In the genomic region with DNA sequence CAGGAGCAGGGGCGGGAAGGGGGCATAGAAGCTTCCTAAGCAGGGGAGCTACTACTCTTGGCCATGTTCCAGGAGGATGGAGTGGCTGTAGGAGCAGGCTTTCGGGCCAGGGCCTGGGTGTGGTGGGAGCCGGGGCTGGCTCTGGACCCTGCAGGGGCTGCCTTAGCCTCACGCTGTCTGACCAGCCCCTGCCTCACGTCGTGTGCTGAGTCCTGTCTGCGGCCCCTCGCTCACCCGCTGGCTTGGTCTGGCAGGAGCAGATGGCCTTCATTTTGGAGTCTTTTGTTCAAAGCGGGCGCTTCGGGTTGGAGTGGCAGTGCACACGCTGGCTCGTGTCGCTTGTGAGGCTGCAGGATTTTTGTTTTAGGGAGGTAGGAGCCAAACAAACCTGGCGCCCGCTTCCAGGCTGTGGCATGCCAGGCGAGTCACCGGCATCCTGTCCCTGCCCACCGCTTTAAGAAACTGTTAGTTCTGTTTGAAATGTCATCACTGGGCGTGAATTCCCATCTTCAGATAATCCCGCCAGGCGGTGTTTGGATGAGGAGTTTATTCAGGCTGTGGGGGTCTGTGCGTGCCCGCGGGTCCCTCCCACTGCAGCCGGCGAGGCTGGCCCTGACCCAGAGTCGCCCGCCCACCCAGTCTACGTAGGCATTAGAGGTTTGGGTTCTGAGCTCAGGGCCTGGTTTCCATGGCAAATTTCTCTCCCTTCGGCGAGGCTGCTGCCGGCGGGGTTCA, we compare ENCODE assay signal across 10 cellular contexts.
A peak's percentile ranks its signal among the peaks of the same experiment; 100 is the strongest.
DNase-seq lines count a peak whose midpoint lies in the region; ATAC-seq and TF ChIP-seq lines count a peak whose summit lies in the region.
"Had no signal": no experiment of that assay in that cellular context is flagged by ENCODE, and none has a peak within 500 bp of the region (broad histone marks: within the 10 kb centered on the region; RNA-seq: fewer than 3 reads in every experiment).

No MANE protein-coding gene starts in this region.

- TF ChIP-seq CTCF in dorsolateral prefrontal cortex (IDR thresholded peaks at IDR 0.05 in 54 of 56, conservative IDR thresholded peaks at IDR 0.05 in 2 of 56; ENCODE audit: low read depth in 1 of 56, partially characterized antibody in 56 of 56), result no peak

- H4K20me1 ChIP-seq in GM23248 (ENCODE audit: insufficient read depth), result no peaks in the 10 kb centered on the region; the same call in 1 of the 2 replicates

- H3K4me1 ChIP-seq in GM23248 (ENCODE audit: insufficient read depth), result peaks cover 12% of the 10 kb centered on the region

- peak; percentile 7 for ATAC-seq in sciatic nerve
- ATAC-seq in HG02840 (IDR thresholded peaks at IDR 0.05; ENCODE audit: low FRiP score, unreplicated experiment), result no peak
- no peak for ATAC-seq in GM21390 (IDR thresholded peaks at IDR 0.05; ENCODE audit: unreplicated experiment)

- H3K36me3 ChIP-seq in GM23248 (ENCODE audit: low read depth), result peaks cover 11% of the 10 kb centered on the region; the same call in 1 of the 2 replicates

- intact Hi-C loops in dorsolateral prefrontal cortex (cut with DNase I) (loop anchor here in 1 of 2 donors (10.0 kb wide), 1 partner anchor 276 kb away; no protein-coding TSS in a partner anchor), sciatic nerve (cut with DNase I) (loop anchor here (10.0 kb wide), 1 partner anchor 76 kb away; no protein-coding TSS in a partner anchor)

- no peaks in the 10 kb centered on the region for H3K9me3 ChIP-seq in GM23248 (ENCODE audit: low read depth)

- peak overlapping the region; percentile 56 for H3K27ac ChIP-seq in GM23248
- peak overlapping the region in 50 of 59 donors; percentile 3 to 88 (median 60) for H3K27ac ChIP-seq in dorsolateral prefrontal cortex

- in situ Hi-C loops in GM23248 (cut with MboI), result no loop called here

- DNase-seq in GM23248 (peak; percentile 87), NCI-H524 (lab: John Stamatoyannopoulos, UW) (peak; percentile 52 to 62), dorsolateral prefrontal cortex (peak in 6 of 10 donors; percentile 60 to 87 (median 70)), sciatic nerve (ENCODE audit: low spot score) (no peak), iPS-NIHi7 (ENCODE audit: extremely low spot score) (no peak)
- DNase-seq: activated effector memory CD4-positive, alpha-beta T cell treated with Interleukin-2 at 50 U/mL for 16 hours; NCI-H2171; stimulated activated CD4-positive, alpha-beta T cell treated with anti-CD3 and anti-CD28 coated beads, Interleukin-4, amount 100 ng/mL, for 1 hour had no signal

- H3K4me3 ChIP-seq in GM23248 (0 out of 2 replicates have a peak overlapping the region, but pooled peaks have one; percentile 3), dorsolateral prefrontal cortex (peak overlapping the region in 37 of 59 donors; percentile 1 to 40 (median 21))

- H3K9me2 ChIP-seq in GM23248 (ENCODE audit: insufficient read depth), result no peaks in the 10 kb centered on the region

- no peak overlapping the region for H2AFZ ChIP-seq in GM23248

- H3K4me2 ChIP-seq in GM23248 (ENCODE audit: unreplicated experiment), result peak overlapping the region; percentile 66

- peaks cover 37% of the 10 kb centered on the region; the same call in 1 of the 2 replicates for H3K79me2 ChIP-seq in GM23248 (ENCODE audit: insufficient read depth)

- peak overlapping the region; percentile 57 for H3K9ac ChIP-seq in GM23248

- H3K27me3 ChIP-seq in GM23248 (replicated peaks; ENCODE audit: insufficient read depth) (no peaks in the 10 kb centered on the region), dorsolateral prefrontal cortex (no peaks in the 10 kb centered on the region)

- 15 to 19% methylated on average over 32 to 34 of the region's 35 CpGs for WGBS in GM23248 (ENCODE audit: low coverage in 1 of 2, low lambda C conversion rate in 2 of 2, missing lambda C conversion rate in 2 of 2), 2 experiments

- H3F3A ChIP-seq in GM23248 (ENCODE audit: insufficient read depth), result peaks cover 8% of the 10 kb centered on the region

Comparison
In these comparisons a context has a peak if more than half of its experiments do, and no peak if none do; other contexts are left out.
1. DNase-seq: peak in GM23248 (single experiment), NCI-H524 (2 of 2) and dorsolateral prefrontal cortex (6 of 10); none in sciatic nerve (single experiment) and iPS-NIHi7 (single experiment).